9 cellular contexts compared by ENCODE assay signal in genomic region chr7:77796960-77797359, GRCh38. TPM values are rescaled to one million over a fixed set of nuclear protein-coding genes. Genes with fewer than 3 reads are reported as not detected.
DNase-seq lines count a peak whose midpoint lies in the region; FAIRE-seq and TF ChIP-seq lines count a peak whose summit lies in the region.
"Had no signal": no experiment of that assay in that cellular context is flagged by ENCODE, and none has a peak within 500 bp of the region (broad histone marks: within the 10 kb centered on the region; RNA-seq: fewer than 3 reads in every experiment).

No MANE protein-coding gene starts in this region.

- peaks cover 0 to 1% (median 0%) of the 10 kb centered on the region in 5 experiments for H3K9me3 Mint-ChIP-seq in brain
- H3K9me3 Mint-ChIP-seq in mesothelial cell of epicardium: no peaks in the 10 kb centered on the region

- H3K4me1 Mint-ChIP-seq in brain: peaks cover 66% of the 10 kb centered on the region
- peaks cover 31% of the 10 kb centered on the region for H3K4me1 Mint-ChIP-seq in mesothelial cell of epicardium

- peaks cover 31% of the 10 kb centered on the region for H3K4me1 ChIP-seq in HAP-1

- H3K4me3 Mint-ChIP-seq in brain (peak overlapping the region; percentile 90 to 95 (median 94)), mesothelial cell of epicardium (peak overlapping the region; percentile 95)

- H3K27ac Mint-ChIP-seq in brain: peak overlapping the region; percentile 91 to 100 (median 99)
- peak overlapping the region; percentile 96 for H3K27ac Mint-ChIP-seq in mesothelial cell of epicardium

- no peak for FAIRE-seq in frontal cortex (lab: Jason Lieb, UNC)

- H3K36me3 Mint-ChIP-seq in brain: peaks cover 31% of the 10 kb centered on the region
- peaks cover 10% of the 10 kb centered on the region for H3K36me3 Mint-ChIP-seq in mesothelial cell of epicardium

- in situ Hi-C loops in HAP-1 (cut with MboI; ENCODE audit: low sequenced_read_pairs): no loop called here

- H3K9me3 ChIP-seq in HAP-1: no peaks in the 10 kb centered on the region

- no peaks in the 10 kb centered on the region for H3K27me3 ChIP-seq in HAP-1 (ENCODE audit: low read depth)

- DNase-seq in HAP-1 (ENCODE audit: low spot score in 2 of 2): no peak
- no peak for DNase-seq in mesothelial cell of epicardium (ENCODE audit: low spot score in 2 of 2, unreplicated experiment in 2 of 2)
- DNase-seq in NCI-H2227 treated with DMSO at 0.1 percent for 48 hours (lab: John Stamatoyannopoulos, UW): no peak
- DNase-seq in SK-N-DZ (ENCODE audit: low spot score): no peak
- DNase-seq in frontal cortex (ENCODE audit: low spot score in 2 of 2): no peak
- DNase-seq in NCI-H1436 (lab: John Stamatoyannopoulos, UW): no peak
- DNase-seq: NCI-H2081 treated with DMSO at 0.1 percent for 48 hours had no signal

- H3K4me3 ChIP-seq in HAP-1: peak overlapping the region; percentile 80

- H3K36me3 ChIP-seq in HAP-1 (replicated peaks): peaks cover 8% of the 10 kb centered on the region

- peaks cover 18% of the 10 kb centered on the region for H3K27me3 Mint-ChIP-seq in brain
- no peaks in the 10 kb centered on the region for H3K27me3 Mint-ChIP-seq in mesothelial cell of epicardium (ENCODE audit: low read depth)

- H3K27ac ChIP-seq in 22Rv1: peak overlapping the region; percentile 86; the same call in 1 of the 2 replicates

- TF ChIP-seq CTCF in 22Rv1 (IDR thresholded peaks at IDR 0.05) (no peak), brain (conservative IDR thresholded peaks at IDR 0.05) (no peak), mesothelial cell of epicardium (IDR thresholded peaks at IDR 0.05; ENCODE audit: unreplicated experiment) (no peak)

RNA-seq across cellular contexts. Expression of gene TMEM60, which starts 1.3 kb away (rescaled TPM):
- polyA plus RNA-seq in brain (ENCODE audit: insufficient read depth, low read depth, low replicate concordance): 21.0 TPM
- 14.2 to 17.2 TPM (median 16.5 TPM) in 3 replicates for total RNA-seq in mesothelial cell of epicardium
- 31.5 and 50.5 TPM in 2 replicates for polyA plus RNA-seq in SK-N-DZ (2014; cell fraction: cytosol; rRNA removed)
- 17.0 and 22.7 TPM in 2 replicates for polyA plus RNA-seq in SK-N-DZ (2014; cell fraction: nucleus; rRNA removed)
- total RNA-seq in frontal cortex: 15.9 TPM

RNA-seq across cellular contexts. Expression of gene PHTF2, which starts 1.6 kb away (rescaled TPM):
- 8.8 TPM for polyA plus RNA-seq in brain (ENCODE audit: insufficient read depth, low read depth, low replicate concordance)
- total RNA-seq in mesothelial cell of epicardium (36.1 to 38.2 TPM (median 37.5 TPM) in 3 replicates), frontal cortex (39.9 TPM)
- 31.9 and 34.3 TPM in 2 replicates for polyA plus RNA-seq in SK-N-DZ (2014; cell fraction: cytosol; rRNA removed)
- polyA plus RNA-seq in SK-N-DZ (2014; cell fraction: nucleus; rRNA removed): 31.6 and 37.3 TPM in 2 replicates
